ENCODE assay signal across 10 cellular contexts in genomic region chr2:233081232-233081730, GRCh38. TPM values are rescaled to one million over a fixed set of nuclear protein-coding genes. Genes with fewer than 3 reads are reported as not detected.
DNase-seq lines count a peak whose midpoint lies in the region; ATAC-seq and TF ChIP-seq lines count a peak whose summit lies in the region.
"Had no signal": no experiment of that assay in that cellular context is flagged by ENCODE, and none has a peak within 500 bp of the region (broad histone marks: within the 10 kb centered on the region; RNA-seq: fewer than 3 reads in every experiment).

No MANE protein-coding gene starts in this region.

- H3K36me3 Mint-ChIP-seq in activated CD4-positive, alpha-beta T cell treated with anti-CD3 and anti-CD28 coated beads for 36 hours (ENCODE audit: low read depth): peaks cover 45% of the 10 kb centered on the region
- H3K36me3 Mint-ChIP-seq in activated B cell treated with CpG ODN at 0.5 μM for 24 hours (ENCODE audit: low read depth): peaks cover 61% of the 10 kb centered on the region
- H3K36me3 Mint-ChIP-seq in effector memory CD8-positive, alpha-beta T cell (ENCODE audit: insufficient read depth): peaks cover 66% of the 10 kb centered on the region

- peak overlapping the region; percentile 4 for H3K4me3 ChIP-seq in thymus (ENCODE audit: low read length)

- TF ChIP-seq CTCF in activated B cell treated with CpG ODN at 0.5 μM for 24 hours (IDR thresholded peaks at IDR 0.05): no peak

- H3K27ac Mint-ChIP-seq in activated CD4-positive, alpha-beta T cell treated with anti-CD3 and anti-CD28 coated beads for 36 hours: peak overlapping the region; percentile 87
- peak overlapping the region; percentile 98 for H3K27ac Mint-ChIP-seq in activated B cell treated with CpG ODN at 0.5 μM for 24 hours
- peak overlapping the region in 1 of 2 donors; percentile 100 for H3K27ac Mint-ChIP-seq in effector memory CD8-positive, alpha-beta T cell

- ATAC-seq in activated CD4-positive, alpha-beta T cell treated with anti-CD3 and anti-CD28 coated beads for 36 hours: peak; percentile 76
- ATAC-seq in activated B cell treated with CpG ODN at 0.5 μM for 24 hours (ENCODE audit: low read depth): peak; percentile 11
- ATAC-seq in effector memory CD8-positive, alpha-beta T cell (replicated peaks): peak; percentile 21
- no peak for ATAC-seq in Right ventricle myocardium inferior
- ATAC-seq in SK-N-SH treated with all-trans-retinoic acid at 6 μM for 48 hours: no peak

- H3K4me3 Mint-ChIP-seq in activated CD4-positive, alpha-beta T cell treated with anti-CD3 and anti-CD28 coated beads for 36 hours: peak overlapping the region; percentile 53
- peak overlapping the region; percentile 75 for H3K4me3 Mint-ChIP-seq in activated B cell treated with CpG ODN at 0.5 μM for 24 hours
- H3K4me3 Mint-ChIP-seq in effector memory CD8-positive, alpha-beta T cell: peak overlapping the region; percentile 59 to 81

- intact Hi-C loops in activated CD4-positive, alpha-beta T cell treated with anti-CD3 and anti-CD28 coated beads for 36 hours (cut with DNase I, micrococcal nuclease): loop anchor here (1.0 to 10.0 kb wide), 11 partner anchors 14 to 1296 kb away; partner anchors contain the start of genes ATG16L1 (in 1 of the 2), COPS7B (in 1 of the 2), EIF4E2 (in 1 of the 2) and PDE6D (in 1 of the 2)
- intact Hi-C loops in activated B cell treated with CpG ODN at 0.5 μM for 24 hours (cut with micrococcal nuclease): no loop called here
- intact Hi-C loops in Right ventricle myocardium inferior (cut with DNase I): no loop called here

- H3K27ac ChIP-seq in thymus (ENCODE audit: low read depth): peak overlapping the region; percentile 61

- DNase-seq in activated CD4-positive, alpha-beta T cell treated with anti-CD3 and anti-CD28 coated beads for 36 hours: peak; percentile 86
- no peak for DNase-seq in activated CD4-positive, alpha-beta T cell treated with anti-CD3 and anti-CD28 coated beads for 1 hour
- DNase-seq in activated B cell treated with CpG ODN at 0.5 μM for 24 hours (no peak), NCI-H2081 treated with DMSO at 0.1 percent for 48 hours (lab: John Stamatoyannopoulos, UW) (no peak), Right ventricle myocardium inferior (ENCODE audit: missing footprints) (no peak)
- DNase-seq in effector memory CD8-positive, alpha-beta T cell: no peak

- peaks cover 3% of the 10 kb centered on the region for H3K36me3 ChIP-seq in thymus (ENCODE audit: control insufficient read depth, insufficient read depth)

- no peaks in the 10 kb centered on the region for H3K27me3 Mint-ChIP-seq in activated CD4-positive, alpha-beta T cell treated with anti-CD3 and anti-CD28 coated beads for 36 hours
- H3K27me3 Mint-ChIP-seq in activated B cell treated with CpG ODN at 0.5 μM for 24 hours: no peaks in the 10 kb centered on the region
- H3K27me3 Mint-ChIP-seq in effector memory CD8-positive, alpha-beta T cell: no peaks in the 10 kb centered on the region

- peaks cover 83% of the 10 kb centered on the region for H3K4me1 Mint-ChIP-seq in activated CD4-positive, alpha-beta T cell treated with anti-CD3 and anti-CD28 coated beads for 36 hours
- H3K4me1 Mint-ChIP-seq in activated B cell treated with CpG ODN at 0.5 μM for 24 hours: peaks cover 89% of the 10 kb centered on the region
- H3K4me1 Mint-ChIP-seq in effector memory CD8-positive, alpha-beta T cell (ENCODE audit: low read depth in 2 of 2): peaks cover 79 to 84% of the 10 kb centered on the region in 2 donors

- H3K9me3 ChIP-seq in thymus (ENCODE audit: control insufficient read depth): no peaks in the 10 kb centered on the region

- CTCF ChIA-PET in activated CD4-positive, alpha-beta T cell treated with anti-CD3 and anti-CD28 coated beads for 36 hours (lab: Charles Lee): interaction anchor here (1.1 to 3.3 kb wide), 7 partner anchors 11 to 29 kb away, joined by 3 to 22 read pairs (median 5); partner anchors contain the start of gene INPP5D
- CTCF ChIA-PET in activated B cell treated with CpG ODN at 0.5 μM for 24 hours (lab: Charles Lee): interaction anchor here (4.6 to 4.8 kb wide), 2 partner anchors 18 to 20 kb away, joined by 23 to 32 read pairs; partner anchors contain the start of gene INPP5D

- no peaks in the 10 kb centered on the region for H3K27me3 ChIP-seq in thymus (ENCODE audit: control insufficient read depth, insufficient read depth)

- WGBS in thymus: 5% methylated on average over 9 of the region's 9 CpGs

- H3K9me3 Mint-ChIP-seq in activated CD4-positive, alpha-beta T cell treated with anti-CD3 and anti-CD28 coated beads for 36 hours (ENCODE audit: low read depth): no peaks in the 10 kb centered on the region
- H3K9me3 Mint-ChIP-seq in activated B cell treated with CpG ODN at 0.5 μM for 24 hours: no peaks in the 10 kb centered on the region
- H3K9me3 Mint-ChIP-seq in effector memory CD8-positive, alpha-beta T cell: no peaks in the 10 kb centered on the region

- H3K4me1 ChIP-seq in thymus (ENCODE audit: control insufficient read depth, insufficient read depth, low read length): peaks cover 62% of the 10 kb centered on the region

- POLR2A ChIA-PET in activated CD4-positive, alpha-beta T cell treated with anti-CD3 and anti-CD28 coated beads for 36 hours (lab: Charles Lee): interaction anchor here (1.1 to 3.8 kb wide), 4 partner anchors 17 to 531 kb away, joined by 3 to 29 read pairs (median 5); partner anchors contain the start of genes EIF4E2, INPP5D and TIGD1
- POLR2A ChIA-PET in activated B cell treated with CpG ODN at 0.5 μM for 24 hours (lab: Charles Lee): interaction anchor here (0.7 to 13.1 kb wide), 10 partner anchors 11 to 1408 kb away, joined by 3 to 319 read pairs (median 12); partner anchors contain the start of gene INPP5D

TF ChIP-seq in SK-N-SH treated with all-trans-retinoic acid at 6 μM for 48 hours, 23 proteins besides CTCF, POLR2A, EP300 and RAD21:
- no peak for TF ChIP-seq PPARA (CRISPR knock-in tag; IDR thresholded peaks at IDR 0.05; ENCODE audit: borderline replicate concordance)
- no peak for TF ChIP-seq GLIS3 (CRISPR knock-in tag; IDR thresholded peaks at IDR 0.05)
- no peak for TF ChIP-seq ZFP3 (CRISPR knock-in tag; IDR thresholded peaks at IDR 0.05)
- no peak for TF ChIP-seq ZNF8 (CRISPR knock-in tag; IDR thresholded peaks at IDR 0.05)
- TF ChIP-seq PATZ1 (CRISPR knock-in tag; IDR thresholded peaks at IDR 0.05; ENCODE audit: borderline replicate concordance): no peak

RNA-seq across cellular contexts. Expression of gene INPP5D, which starts 21.1 kb away (rescaled TPM):
- total RNA-seq in activated CD4-positive, alpha-beta T cell treated with anti-CD3 and anti-CD28 coated beads for 36 hours: 10 to 100 TPM; 40.5 to 53.4 TPM
- total RNA-seq in activated B cell treated with CpG ODN at 0.5 μM for 24 hours (247 and 275 TPM in 2 replicates), Right ventricle myocardium inferior (5.2 TPM)
- 42.0 TPM for polyA plus RNA-seq in thymus

RNA-seq across cellular contexts. Expression of gene NEU2, which starts 48.8 kb away (rescaled TPM):
- not detected for total RNA-seq in activated CD4-positive, alpha-beta T cell treated with anti-CD3 and anti-CD28 coated beads for 36 hours
- total RNA-seq in activated B cell treated with CpG ODN at 0.5 μM for 24 hours (not detected in 2 replicates), Right ventricle myocardium inferior (not detected)
- not detected for polyA plus RNA-seq in thymus
- total RNA-seq: A172; T-helper 1 cell treated with Interleukin-12 subunit alpha and Interleukin-12 subunit beta and Interleukin-4 antibody, amounts not matched to agents 30 ng/mL and 1 ng/mL, for 36 hours had no signal

Comparison
In these comparisons a context has a peak if more than half of its experiments do, and no peak if none do; other contexts are left out.
1. ATAC-seq: peak in activated CD4-positive, alpha-beta T cell treated with anti-CD3 and anti-CD28 coated beads for 36 hours (single experiment), activated B cell treated with CpG ODN at 0.5 μM for 24 hours (single experiment) and effector memory CD8-positive, alpha-beta T cell (single experiment); none in Right ventricle myocardium inferior (single experiment) and SK-N-SH treated with all-trans-retinoic acid at 6 μM for 48 hours (single experiment).
2. intact Hi-C loops: an anchor here in activated CD4-positive, alpha-beta T cell treated with anti-CD3 and anti-CD28 coated beads for 36 hours (1.0 to 10.0 kb wide); none called in activated B cell treated with CpG ODN at 0.5 μM for 24 hours and Right ventricle myocardium inferior.
3. Peak in every context shown above with its lines, with median percentiles within 50 percentile points of each other: H3K4me3 Mint-ChIP-seq.